1 cellular context compared by ENCODE assay signal in genomic region chr20:7911586-7912330, GRCh38.
TF ChIP-seq lines count a peak whose summit lies in the region.

No MANE protein-coding gene starts in this region.

TF ChIP-seq in H1, 55 proteins besides CTCF, POLR2A, EP300 and RAD21:
- TF ChIP-seq BACH1 (IDR thresholded peaks at IDR 0.05; ENCODE audit: low read length), result no peak
- no peak for TF ChIP-seq SIX5 (IDR thresholded peaks at IDR 0.05; ENCODE audit: low read depth, low read length)
- no peak for TF ChIP-seq CHD1 (IDR thresholded peaks at IDR 0.05; ENCODE audit: low read depth, low read length)
- no peak for TF ChIP-seq SRF (IDR thresholded peaks at IDR 0.05; ENCODE audit: low read depth, low read length)
- TF ChIP-seq KDM1A (IDR thresholded peaks at IDR 0.05; ENCODE audit: borderline replicate concordance, low read length), result no peak
- no peak for TF ChIP-seq FOSL1 (IDR thresholded peaks at IDR 0.05; ENCODE audit: insufficient read depth, low read depth, low read length)
- TF ChIP-seq ASH2L (IDR thresholded peaks at IDR 0.05; ENCODE audit: low read length), result no peak
